Comparison of ENCODE assay signal across 16 cellular contexts in the genomic region with DNA sequence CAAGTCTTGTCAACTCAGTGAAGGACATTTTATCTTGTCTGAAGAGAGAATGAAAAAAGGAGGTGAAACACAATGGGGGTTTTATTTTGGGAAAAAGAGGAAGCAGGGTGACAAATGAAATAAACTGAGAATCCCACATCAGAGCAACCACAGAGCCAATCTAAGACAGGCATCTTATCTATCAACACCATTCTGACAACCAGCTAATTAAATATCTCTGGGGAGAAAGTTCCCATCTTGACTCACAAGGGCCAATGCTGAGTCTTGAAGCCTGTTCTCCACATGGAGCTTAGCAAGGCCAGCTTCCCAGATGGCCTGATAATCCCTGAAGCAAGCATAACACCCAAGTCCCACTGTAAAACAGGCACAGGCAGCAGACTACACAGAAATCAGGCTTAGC. TPM values are rescaled to one million over a fixed set of nuclear protein-coding genes. Genes with fewer than 3 reads are reported as not detected.
DNase-seq lines count a peak whose midpoint lies in the region; ATAC-seq and TF ChIP-seq lines count a peak whose summit lies in the region.
"Had no signal": no experiment of that assay in that cellular context is flagged by ENCODE, and none has a peak within 500 bp of the region (broad histone marks: within the 10 kb centered on the region; RNA-seq: fewer than 3 reads in every experiment).

No MANE protein-coding gene starts in this region.

- no peak overlapping the region for H3K4me3 ChIP-seq in SK-N-SH (ENCODE audit: low read depth in 2 of 2, low read length in 1 of 2)
- H3K4me3 ChIP-seq: gastrocnemius medialis, upper lobe of left lung had no signal

- peaks cover 27% of the 10 kb centered on the region for H3F3A ChIP-seq in SK-N-SH (replicated peaks; ENCODE audit: insufficient read depth)

- no peak overlapping the region for H3K9ac ChIP-seq in SK-N-SH

- DNase-seq in SK-N-SH (peak; percentile 40), NCI-H524 treated with DMSO at 0.1 percent for 48 hours (lab: John Stamatoyannopoulos, UW) (peak; percentile 89), G401 (ENCODE audit: low spot score) (no peak), SKM-1 treated with dmso at 0.1 percent for 144 hours (lab: John Stamatoyannopoulos, UW; ENCODE audit: unreplicated experiment) (no peak)
- DNase-seq in stimulated activated naive B cell treated with anti-CD40 and anti-IgM and Interleukin-4, amounts not matched to agents 10 μg/mL and 1 μg/mL and 100 μg/mL, for 72 hours, result no peak
- DNase-seq: activated naive CD8-positive, alpha-beta T cell treated with anti-CD3 and anti-CD28 coated beads for 36 hours; gastrocnemius medialis; left cardiac atrium; NCI-H1105 treated with DMSO at 0.1 percent for 48 hours; small intestine; T-helper 17 cell; upper lobe of left lung had no signal

- TF ChIP-seq EP300 in SK-N-SH (IDR thresholded peaks at IDR 0.05; ENCODE audit: borderline replicate concordance in 1 of 2, low read depth in 1 of 2, low read length in 1 of 2), result peak in 1 of 2 experiments; percentile 40; a peak in 1 of 4 replicates

- CTCF ChIA-PET in SK-N-SH (lab: Yijun Ruan, JAX), result interaction anchor here (1.1 to 1.7 kb wide), 2 partner anchors 15 to 97 kb away, joined by 3 to 5 read pairs; no protein-coding TSS in a partner anchor

- ATAC-seq in SK-N-SH treated with all-trans-retinoic acid at 6 μM for 48 hours (no peak), GM18517 (IDR thresholded peaks at IDR 0.05; ENCODE audit: unreplicated experiment) (no peak)
- ATAC-seq in stimulated activated naive B cell treated with anti-CD40 and anti-IgM and Interleukin-4, amounts not matched to agents 10 μg/mL and 1 μg/mL and 100 μg/mL, for 72 hours (replicated peaks), result peak; percentile 35 to 52
- ATAC-seq: left cardiac atrium, T-helper 17 cell had no signal

- no peaks in the 10 kb centered on the region for H3K9me2 ChIP-seq in SK-N-SH

- H3K9me3 ChIP-seq in SK-N-SH, result peaks cover 4% of the 10 kb centered on the region; the same call in 1 of the 2 replicates
- H3K9me3 ChIP-seq: gastrocnemius medialis, upper lobe of left lung had no signal

- peaks cover 0 to 5% of the 10 kb centered on the region in 2 experiments for H3K36me3 ChIP-seq in SK-N-SH (replicated peaks in 1 of 2; ENCODE audit: control insufficient read depth in 1 of 2, insufficient read depth in 2 of 2, low read length in 1 of 2)
- H3K36me3 ChIP-seq: gastrocnemius medialis, upper lobe of left lung had no signal

- H2AFZ ChIP-seq in SK-N-SH (ENCODE audit: low read depth), result no peak overlapping the region

- no peaks in the 10 kb centered on the region for H3K27me3 ChIP-seq in SK-N-SH (ENCODE audit: insufficient read depth)
- H3K27me3 ChIP-seq: gastrocnemius medialis, upper lobe of left lung had no signal

- in situ Hi-C loops in G401 (cut with HindIII; ENCODE audit: low sequenced_read_pairs), result no loop called here

- peaks cover 64% of the 10 kb centered on the region for H3K4me1 Mint-ChIP-seq in brain
- H3K4me1 Mint-ChIP-seq in stimulated activated naive B cell treated with anti-CD40 and anti-IgM and Interleukin-4, amounts not matched to agents 10 μg/mL and 1 μg/mL and 100 μg/mL, for 72 hours, result peaks cover 9 to 34% of the 10 kb centered on the region in 2 donors
- H3K4me1 Mint-ChIP-seq: activated naive CD8-positive, alpha-beta T cell treated with anti-CD3 and anti-CD28 coated beads for 36 hours had no signal

- peaks cover 78% of the 10 kb centered on the region for H3K79me2 ChIP-seq in SK-N-SH (ENCODE audit: insufficient read depth)

- peak overlapping the region; percentile 34 to 93 (median 88) for H3K27ac Mint-ChIP-seq in brain
- H3K27ac Mint-ChIP-seq in stimulated activated naive B cell treated with anti-CD40 and anti-IgM and Interleukin-4, amounts not matched to agents 10 μg/mL and 1 μg/mL and 100 μg/mL, for 72 hours, result no peak overlapping the region
- H3K27ac Mint-ChIP-seq: activated naive CD8-positive, alpha-beta T cell treated with anti-CD3 and anti-CD28 coated beads for 36 hours; T-helper 17 cell had no signal

- peak overlapping the region; percentile 31; the same call in 1 of the 2 replicates for H3K4me2 ChIP-seq in SK-N-SH

- no peak for TF ChIP-seq CTCF in SK-N-SH (IDR thresholded peaks at IDR 0.05)
- TF ChIP-seq CTCF in brain (conservative IDR thresholded peaks at IDR 0.05), result no peak

- peaks cover 16% of the 10 kb centered on the region for H3K36me3 Mint-ChIP-seq in brain
- no peaks in the 10 kb centered on the region for H3K36me3 Mint-ChIP-seq in stimulated activated naive B cell treated with anti-CD40 and anti-IgM and Interleukin-4, amounts not matched to agents 10 μg/mL and 1 μg/mL and 100 μg/mL, for 72 hours
- H3K36me3 Mint-ChIP-seq: activated naive CD8-positive, alpha-beta T cell treated with anti-CD3 and anti-CD28 coated beads for 36 hours had no signal

- peak overlapping the region; percentile 58 to 63; a peak in 3 of 4 replicates for H3K27ac ChIP-seq in SK-N-SH (ENCODE audit: low read depth in 2 of 2, low read length in 1 of 2)
- H3K27ac ChIP-seq: gastrocnemius medialis, upper lobe of left lung had no signal

- H4K20me1 ChIP-seq in SK-N-SH (ENCODE audit: insufficient read depth), result no peaks in the 10 kb centered on the region

- H3K27me3 Mint-ChIP-seq in brain, result no peaks in the 10 kb centered on the region
- peaks cover 9 to 12% of the 10 kb centered on the region in 2 donors for H3K27me3 Mint-ChIP-seq in stimulated activated naive B cell treated with anti-CD40 and anti-IgM and Interleukin-4, amounts not matched to agents 10 μg/mL and 1 μg/mL and 100 μg/mL, for 72 hours

- peaks cover 2 to 9% (median 4%) of the 10 kb centered on the region in 5 experiments for H3K9me3 Mint-ChIP-seq in brain
- H3K9me3 Mint-ChIP-seq in stimulated activated naive B cell treated with anti-CD40 and anti-IgM and Interleukin-4, amounts not matched to agents 10 μg/mL and 1 μg/mL and 100 μg/mL, for 72 hours, result peaks cover 0 to 4% of the 10 kb centered on the region in 2 donors
- H3K9me3 Mint-ChIP-seq: neural crest cell had no signal

- H3K4me1 ChIP-seq in SK-N-SH (ENCODE audit: control insufficient read depth in 1 of 2, insufficient read depth in 2 of 2, low read depth in 1 of 2, low read length in 1 of 2), result peaks cover 36 to 44% of the 10 kb centered on the region in 2 experiments

- TF ChIP-seq RAD21 in SK-N-SH (IDR thresholded peaks at IDR 0.05; ENCODE audit: low read length), result no peak; the same call in 1 of the 2 replicates

- peak overlapping the region in 2 of 5 experiments; percentile 40 to 51 for H3K4me3 Mint-ChIP-seq in brain
- H3K4me3 Mint-ChIP-seq in stimulated activated naive B cell treated with anti-CD40 and anti-IgM and Interleukin-4, amounts not matched to agents 10 μg/mL and 1 μg/mL and 100 μg/mL, for 72 hours, result no peak overlapping the region
- H3K4me3 Mint-ChIP-seq: activated naive CD8-positive, alpha-beta T cell treated with anti-CD3 and anti-CD28 coated beads for 36 hours; neural crest cell; T-helper 17 cell had no signal

- POLR2A ChIA-PET in SK-N-SH (lab: Yijun Ruan, JAX), result interaction anchor here (1.0 kb wide), 1 partner anchor 77 kb away, joined by 3 read pairs; no protein-coding TSS in a partner anchor

TF ChIP-seq in SK-N-SH, 30 proteins besides CTCF, POLR2A, EP300 and RAD21 (continues in another document):
- no peak for TF ChIP-seq GABPA (IDR thresholded peaks at IDR 0.05; ENCODE audit: low read depth)
- TF ChIP-seq GATA2 (CRISPR knock-in tag; IDR thresholded peaks at IDR 0.05), result peak; percentile 80
- no peak for TF ChIP-seq RCOR1 (IDR thresholded peaks at IDR 0.05; ENCODE audit: low read length)
- no peak for TF ChIP-seq TEAD4 (IDR thresholded peaks at IDR 0.05; ENCODE audit: borderline replicate concordance, insufficient read depth)
- no peak for TF ChIP-seq POLR2AphosphoS5 (IDR thresholded peaks at IDR 0.05; ENCODE audit: low read depth, low read length)
- no peak for TF ChIP-seq FOXM1 (IDR thresholded peaks at IDR 0.05; ENCODE audit: low read depth)
- no peak for TF ChIP-seq SIN3A (IDR thresholded peaks at IDR 0.05; ENCODE audit: borderline replicate concordance, low read depth, low read length)
- no peak for TF ChIP-seq ELF1 (IDR thresholded peaks at IDR 0.05)
- TF ChIP-seq NRF1 (IDR thresholded peaks at IDR 0.05; ENCODE audit: low read depth, low read length), result no peak

TF ChIP-seq in SK-N-SH treated with all-trans-retinoic acid at 6 μM for 48 hours, 23 proteins besides CTCF, POLR2A, EP300 and RAD21 (continues in another document):
- TF ChIP-seq, protein P1, sequence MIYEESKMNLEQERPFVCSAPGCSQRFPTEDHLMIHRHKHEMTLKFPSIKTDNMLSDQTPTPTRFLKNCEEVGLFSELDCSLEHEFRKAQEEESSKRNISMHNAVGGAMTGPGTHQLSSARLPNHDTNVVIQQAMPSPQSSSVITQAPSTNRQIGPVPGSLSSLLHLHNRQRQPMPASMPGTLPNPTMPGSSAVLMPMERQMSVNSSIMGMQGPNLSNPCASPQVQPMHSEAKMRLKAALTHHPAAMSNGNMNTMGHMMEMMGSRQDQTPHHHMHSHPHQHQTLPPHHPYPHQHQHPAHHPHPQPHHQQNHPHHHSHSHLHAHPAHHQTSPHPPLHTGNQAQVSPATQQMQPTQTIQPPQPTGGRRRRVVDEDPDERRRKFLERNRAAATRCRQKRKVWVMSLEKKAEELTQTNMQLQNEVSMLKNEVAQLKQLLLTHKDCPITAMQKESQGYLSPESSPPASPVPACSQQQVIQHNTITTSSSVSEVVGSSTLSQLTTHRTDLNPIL (CRISPR knock-in tag; IDR thresholded peaks at IDR 0.05; ENCODE audit: low read depth), result no peak
- no peak for TF ChIP-seq ZFP30 (CRISPR knock-in tag; IDR thresholded peaks at IDR 0.05)
- TF ChIP-seq ESRRG (CRISPR knock-in tag; IDR thresholded peaks at IDR 0.05), result no peak
- no peak for TF ChIP-seq CSDC2 (CRISPR knock-in tag; IDR thresholded peaks at IDR 0.05)
- no peak for TF ChIP-seq PPARA (CRISPR knock-in tag; IDR thresholded peaks at IDR 0.05; ENCODE audit: borderline replicate concordance)
- TF ChIP-seq ARNTL (CRISPR knock-in tag; IDR thresholded peaks at IDR 0.05; ENCODE audit: borderline replicate concordance, low read depth), result no peak
- TF ChIP-seq, protein P2, sequence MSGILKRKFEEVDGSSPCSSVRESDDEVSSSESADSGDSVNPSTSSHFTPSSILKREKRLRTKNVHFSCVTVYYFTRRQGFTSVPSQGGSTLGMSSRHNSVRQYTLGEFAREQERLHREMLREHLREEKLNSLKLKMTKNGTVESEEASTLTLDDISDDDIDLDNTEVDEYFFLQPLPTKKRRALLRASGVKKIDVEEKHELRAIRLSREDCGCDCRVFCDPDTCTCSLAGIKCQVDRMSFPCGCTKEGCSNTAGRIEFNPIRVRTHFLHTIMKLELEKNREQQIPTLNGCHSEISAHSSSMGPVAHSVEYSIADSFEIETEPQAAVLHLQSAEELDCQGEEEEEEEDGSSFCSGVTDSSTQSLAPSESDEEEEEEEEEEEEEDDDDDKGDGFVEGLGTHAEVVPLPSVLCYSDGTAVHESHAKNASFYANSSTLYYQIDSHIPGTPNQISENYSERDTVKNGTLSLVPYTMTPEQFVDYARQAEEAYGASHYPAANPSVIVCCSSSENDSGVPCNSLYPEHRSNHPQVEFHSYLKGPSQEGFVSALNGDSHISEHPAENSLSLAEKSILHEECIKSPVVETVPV (CRISPR knock-in tag; IDR thresholded peaks at IDR 0.05), result no peak

RNA-seq across cellular contexts. Expression of a gene that starts 30.4 kb away (rescaled TPM):
- polyA plus RNA-seq in SK-N-SH (2012; rRNA removed), result 123 and 150 TPM in 2 replicates
- polyA plus RNA-seq in SK-N-SH (2012; cell fraction: cytosol; rRNA removed), result 117 and 131 TPM in 2 replicates
- 176 and 191 TPM in 2 replicates for polyA plus RNA-seq in SK-N-SH (2012; cell fraction: nucleus; rRNA removed)
- 389 TPM for polyA plus RNA-seq in brain (ENCODE audit: insufficient read depth, low read depth, low replicate concordance)
- 0.58 TPM in 1 of 2 replicates, not detected in the other for total RNA-seq in G401 (2014; rRNA removed; shearing (Covaris generic))
- total RNA-seq: T-helper 17 cell had no signal

Comparison
In these comparisons a context has a peak if more than half of its experiments do, and no peak if none do; other contexts are left out.
1. DNase-seq: peak in SK-N-SH (single experiment) and NCI-H524 treated with DMSO at 0.1 percent for 48 hours (single experiment); none in stimulated activated naive B cell treated with anti-CD40 and anti-IgM and Interleukin-4, amounts not matched to agents 10 μg/mL and 1 μg/mL and 100 μg/mL, for 72 hours (single experiment), G401 (single experiment) and SKM-1 treated with dmso at 0.1 percent for 144 hours (single experiment).
2. ATAC-seq: peak in stimulated activated naive B cell treated with anti-CD40 and anti-IgM and Interleukin-4, amounts not matched to agents 10 μg/mL and 1 μg/mL and 100 μg/mL, for 72 hours (2 of 2); none in SK-N-SH treated with all-trans-retinoic acid at 6 μM for 48 hours (single experiment) and GM18517 (single experiment).